Comparison of ENCODE assay signal across 1 cellular context in genomic region chrX:154374361-154375155, GRCh38.
TF ChIP-seq lines count a peak whose summit lies in the region.

Gene FLNA, minus strand, starts transcription at chrX:154374634. Its CDS starts 3,389 bp downstream, at chrX:154371245.

TF ChIP-seq in SK-N-SH, 30 proteins besides CTCF, POLR2A, EP300 and RAD21 (continued from another document):
- TF ChIP-seq, protein P1, sequence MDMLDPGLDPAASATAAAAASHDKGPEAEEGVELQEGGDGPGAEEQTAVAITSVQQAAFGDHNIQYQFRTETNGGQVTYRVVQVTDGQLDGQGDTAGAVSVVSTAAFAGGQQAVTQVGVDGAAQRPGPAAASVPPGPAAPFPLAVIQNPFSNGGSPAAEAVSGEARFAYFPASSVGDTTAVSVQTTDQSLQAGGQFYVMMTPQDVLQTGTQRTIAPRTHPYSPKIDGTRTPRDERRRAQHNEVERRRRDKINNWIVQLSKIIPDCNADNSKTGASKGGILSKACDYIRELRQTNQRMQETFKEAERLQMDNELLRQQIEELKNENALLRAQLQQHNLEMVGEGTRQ (IDR thresholded peaks at IDR 0.05; ENCODE audit: borderline replicate concordance, low read depth, low read length), result no peak
- TF ChIP-seq YY1 (IDR thresholded peaks at IDR 0.05; ENCODE audit: low read depth) (no peak), TCF12 (IDR thresholded peaks at IDR 0.05) (no peak), RXRA (IDR thresholded peaks at IDR 0.05; ENCODE audit: borderline replicate concordance, low read depth) (no peak), TAF1 (IDR thresholded peaks at IDR 0.05; ENCODE audit: borderline replicate concordance, low read depth, low read length) (no peak), EZH2phosphoT487 (IDR thresholded peaks at IDR 0.05; ENCODE audit: borderline replicate concordance, low read depth) (no peak), SMC3 (IDR thresholded peaks at IDR 0.05; ENCODE audit: low read depth, low read length) (no peak), RCOR1 (IDR thresholded peaks at IDR 0.05; ENCODE audit: low read length) (no peak)
- TF ChIP-seq, protein P2, sequence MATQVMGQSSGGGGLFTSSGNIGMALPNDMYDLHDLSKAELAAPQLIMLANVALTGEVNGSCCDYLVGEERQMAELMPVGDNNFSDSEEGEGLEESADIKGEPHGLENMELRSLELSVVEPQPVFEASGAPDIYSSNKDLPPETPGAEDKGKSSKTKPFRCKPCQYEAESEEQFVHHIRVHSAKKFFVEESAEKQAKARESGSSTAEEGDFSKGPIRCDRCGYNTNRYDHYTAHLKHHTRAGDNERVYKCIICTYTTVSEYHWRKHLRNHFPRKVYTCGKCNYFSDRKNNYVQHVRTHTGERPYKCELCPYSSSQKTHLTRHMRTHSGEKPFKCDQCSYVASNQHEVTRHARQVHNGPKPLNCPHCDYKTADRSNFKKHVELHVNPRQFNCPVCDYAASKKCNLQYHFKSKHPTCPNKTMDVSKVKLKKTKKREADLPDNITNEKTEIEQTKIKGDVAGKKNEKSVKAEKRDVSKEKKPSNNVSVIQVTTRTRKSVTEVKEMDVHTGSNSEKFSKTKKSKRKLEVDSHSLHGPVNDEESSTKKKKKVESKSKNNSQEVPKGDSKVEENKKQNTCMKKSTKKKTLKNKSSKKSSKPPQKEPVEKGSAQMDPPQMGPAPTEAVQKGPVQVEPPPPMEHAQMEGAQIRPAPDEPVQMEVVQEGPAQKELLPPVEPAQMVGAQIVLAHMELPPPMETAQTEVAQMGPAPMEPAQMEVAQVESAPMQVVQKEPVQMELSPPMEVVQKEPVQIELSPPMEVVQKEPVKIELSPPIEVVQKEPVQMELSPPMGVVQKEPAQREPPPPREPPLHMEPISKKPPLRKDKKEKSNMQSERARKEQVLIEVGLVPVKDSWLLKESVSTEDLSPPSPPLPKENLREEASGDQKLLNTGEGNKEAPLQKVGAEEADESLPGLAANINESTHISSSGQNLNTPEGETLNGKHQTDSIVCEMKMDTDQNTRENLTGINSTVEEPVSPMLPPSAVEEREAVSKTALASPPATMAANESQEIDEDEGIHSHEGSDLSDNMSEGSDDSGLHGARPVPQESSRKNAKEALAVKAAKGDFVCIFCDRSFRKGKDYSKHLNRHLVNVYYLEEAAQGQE (IDR thresholded peaks at IDR 0.05; ENCODE audit: low read depth, low read length), result no peak
- TF ChIP-seq, protein P3, sequence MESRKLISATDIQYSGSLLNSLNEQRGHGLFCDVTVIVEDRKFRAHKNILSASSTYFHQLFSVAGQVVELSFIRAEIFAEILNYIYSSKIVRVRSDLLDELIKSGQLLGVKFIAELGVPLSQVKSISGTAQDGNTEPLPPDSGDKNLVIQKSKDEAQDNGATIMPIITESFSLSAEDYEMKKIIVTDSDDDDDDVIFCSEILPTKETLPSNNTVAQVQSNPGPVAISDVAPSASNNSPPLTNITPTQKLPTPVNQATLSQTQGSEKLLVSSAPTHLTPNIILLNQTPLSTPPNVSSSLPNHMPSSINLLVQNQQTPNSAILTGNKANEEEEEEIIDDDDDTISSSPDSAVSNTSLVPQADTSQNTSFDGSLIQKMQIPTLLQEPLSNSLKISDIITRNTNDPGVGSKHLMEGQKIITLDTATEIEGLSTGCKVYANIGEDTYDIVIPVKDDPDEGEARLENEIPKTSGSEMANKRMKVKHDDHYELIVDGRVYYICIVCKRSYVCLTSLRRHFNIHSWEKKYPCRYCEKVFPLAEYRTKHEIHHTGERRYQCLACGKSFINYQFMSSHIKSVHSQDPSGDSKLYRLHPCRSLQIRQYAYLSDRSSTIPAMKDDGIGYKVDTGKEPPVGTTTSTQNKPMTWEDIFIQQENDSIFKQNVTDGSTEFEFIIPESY (IDR thresholded peaks at IDR 0.05; ENCODE audit: borderline replicate concordance, low read depth), result no peak
